Comparison of ENCODE assay signal across 8 cellular contexts in genomic region chr11:72721689-72722049, GRCh38. TPM values are rescaled to one million over a fixed set of nuclear protein-coding genes. Genes with fewer than 3 reads are reported as not detected.
DNase-seq lines count a peak whose midpoint lies in the region; ATAC-seq and TF ChIP-seq lines count a peak whose summit lies in the region.

No MANE protein-coding gene starts in this region.

- peak overlapping the region; percentile 97 for H3K4me3 Mint-ChIP-seq in activated T-cell treated with anti-CD3 and anti-CD28 coated beads, Interleukin-2, amount 50 U/mL, for 4 hours

- peak overlapping the region; percentile 62 for H3K9ac ChIP-seq in KMS-11
- peak overlapping the region; percentile 50 for H3K9ac ChIP-seq in fibroblast of lung (ENCODE audit: insufficient read depth, low read length)

- peak; percentile 28 to 36 for ATAC-seq in activated T-cell treated with anti-CD3 and anti-CD28 coated beads, Interleukin-2, amount 50 U/mL, for 4 hours
- ATAC-seq in psoas muscle (peak in 3 of 4 donors; percentile 15 to 45 (median 21)), GM19452 (IDR thresholded peaks at IDR 0.05; ENCODE audit: unreplicated experiment) (no peak)

- no peaks in the 10 kb centered on the region for H3K36me3 ChIP-seq in KMS-11 (ENCODE audit: insufficient read depth)
- H3K36me3 ChIP-seq in fibroblast of lung (ENCODE audit: control insufficient read depth, insufficient read depth, low read length), result peaks cover 9% of the 10 kb centered on the region
- no peaks in the 10 kb centered on the region for H3K36me3 ChIP-seq in psoas muscle (ENCODE audit: insufficient read depth in 1 of 2, low read depth in 1 of 2)

- H3K79me2 ChIP-seq in KMS-11 (ENCODE audit: insufficient read depth, low read depth), result peaks cover 44% of the 10 kb centered on the region
- H3K79me2 ChIP-seq in fibroblast of lung (ENCODE audit: control insufficient read depth, insufficient read depth, low read length), result peaks cover 56% of the 10 kb centered on the region

- no peak for TF ChIP-seq CTCF in AG10803 (conservative IDR thresholded peaks at IDR 0.05; ENCODE audit: low read length)
- TF ChIP-seq CTCF in KMS-11 (conservative IDR thresholded peaks at IDR 0.05; ENCODE audit: low read depth, low read length), result no peak
- TF ChIP-seq CTCF in fibroblast of lung (conservative IDR thresholded peaks at IDR 0.05 in 1 of 2, IDR thresholded peaks at IDR 0.05 in 1 of 2; ENCODE audit: low read depth in 1 of 2, low read length in 2 of 2), result no peak
- no peak for TF ChIP-seq CTCF in psoas muscle (IDR thresholded peaks at IDR 0.05)

- WGBS in psoas muscle, 3 donors, result 1 to 5% (median 1%) methylated on average over 11 to 13 of the region's 13 CpGs

- H2AFZ ChIP-seq in KMS-11 (ENCODE audit: low read depth) (peak overlapping the region; percentile 50; the same call in 1 of the 2 replicates), fibroblast of lung (ENCODE audit: low read length) (peak overlapping the region; percentile 97)

- H3K27ac ChIP-seq in KMS-11, result peak overlapping the region; percentile 59
- peak overlapping the region; percentile 77 for H3K27ac ChIP-seq in fibroblast of lung (ENCODE audit: insufficient read depth, low read length)
- peak overlapping the region; percentile 89 for H3K27ac ChIP-seq in psoas muscle

- intact Hi-C loops in psoas muscle (cut with DNase I), result loop anchor here (5.0 kb wide), 2 partner anchors 96 to 456 kb away; no protein-coding TSS in a partner anchor

- H4K20me1 ChIP-seq in KMS-11 (ENCODE audit: insufficient read depth), result no peaks in the 10 kb centered on the region
- H4K20me1 ChIP-seq in fibroblast of lung (ENCODE audit: control insufficient read depth, extremely low read depth, insufficient read depth, low read length), result no peaks in the 10 kb centered on the region

- no peaks in the 10 kb centered on the region for H3K27me3 Mint-ChIP-seq in activated T-cell treated with anti-CD3 and anti-CD28 coated beads, Interleukin-2, amount 50 U/mL, for 4 hours (ENCODE audit: low read depth)

- no peaks in the 10 kb centered on the region for H3K9me3 ChIP-seq in fibroblast of lung (ENCODE audit: control insufficient read depth, insufficient read depth, low read depth, low read length)
- H3K9me3 ChIP-seq in psoas muscle, result no peaks in the 10 kb centered on the region

- H3K4me2 ChIP-seq in KMS-11 (peak overlapping the region; percentile 98), fibroblast of lung (ENCODE audit: extremely low read depth, insufficient read depth, low read length) (peak overlapping the region; percentile 79)

- peak overlapping the region; percentile 84 for H3K4me3 ChIP-seq in AG10803 (ENCODE audit: low read length)
- no peak overlapping the region for H3K4me3 ChIP-seq in KMS-11 (IDR thresholded peaks at IDR 0.05; ENCODE audit: insufficient read depth, low read depth, low read length)
- peak overlapping the region; percentile 42 to 86 (median 62) for H3K4me3 ChIP-seq in fibroblast of lung (replicated peaks in 1 of 4; ENCODE audit: control extremely low read depth in 1 of 4, insufficient read depth in 1 of 4, low read depth in 3 of 4, low read length in 4 of 4)
- peak overlapping the region; percentile 76 for H3K4me3 ChIP-seq in psoas muscle

- no peaks in the 10 kb centered on the region for H3K36me3 Mint-ChIP-seq in activated T-cell treated with anti-CD3 and anti-CD28 coated beads, Interleukin-2, amount 50 U/mL, for 4 hours (ENCODE audit: insufficient read depth)

- DNase-seq in AG10803 (ENCODE audit: low read depth) (no peak), fibroblast of lung (ENCODE audit: low read depth in 2 of 2) (peak in 1 of 2 donors; percentile 53), psoas muscle (peak in 1 of 2 donors; percentile 64), NCI-H446 (lab: John Stamatoyannopoulos, UW) (no peak), epidermal melanocyte (ENCODE audit: insufficient read length, low spot score) (no peak)
- DNase-seq in activated T-cell treated with anti-CD3 and anti-CD28 coated beads, Interleukin-2, amount 50 U/mL, for 4 hours, result peak; percentile 15

- no peaks in the 10 kb centered on the region for H3K9me3 Mint-ChIP-seq in activated T-cell treated with anti-CD3 and anti-CD28 coated beads, Interleukin-2, amount 50 U/mL, for 4 hours

- peaks cover 67% of the 10 kb centered on the region for H3K4me1 Mint-ChIP-seq in activated T-cell treated with anti-CD3 and anti-CD28 coated beads, Interleukin-2, amount 50 U/mL, for 4 hours (ENCODE audit: low read depth)

- H3K4me1 ChIP-seq in KMS-11 (ENCODE audit: low read depth, poor library complexity, severe bottlenecking) (peaks cover 46% of the 10 kb centered on the region), fibroblast of lung (ENCODE audit: control insufficient read depth, extremely low read depth, insufficient read depth, low read length) (peaks cover 24% of the 10 kb centered on the region), psoas muscle (peaks cover 47% of the 10 kb centered on the region)

- H3K27me3 ChIP-seq in KMS-11 (ENCODE audit: insufficient read depth, low read depth), result no peaks in the 10 kb centered on the region
- no peaks in the 10 kb centered on the region for H3K27me3 ChIP-seq in fibroblast of lung (ENCODE audit: control insufficient read depth, insufficient read depth, low read length)
- H3K27me3 ChIP-seq in psoas muscle (ENCODE audit: insufficient read depth in 3 of 3, low read length in 2 of 3), result no peaks in the 10 kb centered on the region

RNA-seq across cellular contexts. Expression of gene ARAP1, which starts 30.5 kb away (rescaled TPM):
- 10 to 100 TPM; 52.3 to 58.1 (median 52.8) TPM for total RNA-seq in activated T-cell treated with anti-CD3 and anti-CD28 coated beads, Interleukin-2, amount 50 U/mL, for 4 hours
- total RNA-seq in fibroblast of lung (97.3 and 113 TPM in 2 replicates), psoas muscle (10 to 100 TPM; 16.0 to 27.5 (median 18.9) TPM)
- polyA plus RNA-seq in fibroblast of lung (32.8 and 41.8 TPM in 2 replicates), psoas muscle (10 to 100 TPM; 16.8 to 19.8 (median 17.5) TPM)
- 42.6 and 45.5 TPM in 2 replicates for polyA plus RNA-seq in fibroblast of lung (2012)
- polyA minus RNA-seq in fibroblast of lung (ENCODE audit: low replicate concordance), result 96.3 and 130 TPM in 2 replicates

RNA-seq across cellular contexts. Expression of gene PDE2A, which starts 47.4 kb away (rescaled TPM):
- total RNA-seq in activated T-cell treated with anti-CD3 and anti-CD28 coated beads, Interleukin-2, amount 50 U/mL, for 4 hours, result under 1 TPM; 0.53 to 0.71 (median 0.60) TPM
- total RNA-seq in fibroblast of lung (0.50 and 0.77 TPM in 2 replicates), psoas muscle (10 to 100 TPM in 2 of 4 donors, 1 to 10 TPM in 2; 6.0 to 20.1 (median 10.1) TPM)
- polyA plus RNA-seq in fibroblast of lung (0.08 and 2.6 TPM in 2 replicates), psoas muscle (10 to 100 TPM in 1 of 3 donors, 1 to 10 TPM in 2; 6.9 to 16.6 (median 7.6) TPM)
- 0.16 and 3.0 TPM in 2 replicates for polyA plus RNA-seq in fibroblast of lung (2012)
- polyA minus RNA-seq in fibroblast of lung (ENCODE audit: low replicate concordance), result 28.7 TPM in 1 of 2 replicates, not detected in the other
